In the genomic region with DNA sequence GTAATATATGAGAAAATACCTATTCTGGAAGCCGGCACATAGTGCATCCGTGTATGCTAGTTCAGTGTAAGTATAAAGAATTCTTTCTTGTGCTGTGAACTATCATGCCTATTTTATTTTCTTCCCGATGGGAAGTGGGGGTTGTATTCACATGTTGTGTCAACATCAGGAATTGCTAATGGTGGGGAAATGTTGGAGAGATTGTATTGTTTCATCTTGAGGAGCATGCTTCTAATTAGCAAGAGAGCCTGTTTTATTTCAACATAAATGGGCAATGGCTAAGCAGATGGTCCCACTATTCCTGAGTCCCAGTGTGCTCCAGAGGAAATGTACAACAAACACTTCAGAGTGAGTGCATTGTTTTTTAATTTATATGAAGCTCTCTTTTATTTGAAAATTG, we compare ENCODE assay signal across 15 cellular contexts.
"Had no signal": no experiment of that assay in that cellular context is flagged by ENCODE, and none has a peak within 500 bp of the region (broad histone marks: within the 10 kb centered on the region; RNA-seq: fewer than 3 reads in every experiment).

No MANE protein-coding gene starts in this region.

- H3K4me1 ChIP-seq: gastroesophageal sphincter, transverse colon had no signal

- ATAC-seq: gastroesophageal sphincter; naive thymus-derived CD4-positive, alpha-beta T cell; right cardiac atrium; stimulated activated naive B cell treated with anti-CD40 and anti-IgM and Interleukin-4, amounts not matched to agents 10 μg/mL and 1 μg/mL and 100 μg/mL, for 72 hours had no signal

- H3K36me3 ChIP-seq: breast epithelium, gastroesophageal sphincter, transverse colon had no signal

- DNase-seq: activated CD4-positive, alpha-beta memory T cell treated with anti-CD3 and anti-CD28 coated beads for 36 hours; activated naive CD8-positive, alpha-beta T cell treated with anti-CD3 and anti-CD28 coated beads, Interleukin-2, amount 10 ng/mL, durations not matched to agents 7 days and 5 days; aorta; dermis blood vessel endothelial cell; erythroblast; hypothalamus; naive thymus-derived CD4-positive, alpha-beta T cell; posterior cingulate gyrus; right cardiac atrium; stimulated activated naive B cell treated with anti-CD40 and anti-IgM and Interleukin-4, amounts not matched to agents 10 μg/mL and 1 μg/mL and 100 μg/mL, for 72 hours; transverse colon had no signal

- H3K27ac ChIP-seq: gastroesophageal sphincter, transverse colon had no signal

- H3K4me2 ChIP-seq: smooth muscle cell had no signal

- H3K9me3 ChIP-seq: breast epithelium, gastroesophageal sphincter, transverse colon had no signal

- H3K27me3 ChIP-seq: breast epithelium, gastroesophageal sphincter, transverse colon had no signal

- H3K4me3 ChIP-seq: breast epithelium, gastroesophageal sphincter, lung, smooth muscle cell, transverse colon had no signal
